Comparison of ENCODE assay signal across 20 cellular contexts in the genomic region with DNA sequence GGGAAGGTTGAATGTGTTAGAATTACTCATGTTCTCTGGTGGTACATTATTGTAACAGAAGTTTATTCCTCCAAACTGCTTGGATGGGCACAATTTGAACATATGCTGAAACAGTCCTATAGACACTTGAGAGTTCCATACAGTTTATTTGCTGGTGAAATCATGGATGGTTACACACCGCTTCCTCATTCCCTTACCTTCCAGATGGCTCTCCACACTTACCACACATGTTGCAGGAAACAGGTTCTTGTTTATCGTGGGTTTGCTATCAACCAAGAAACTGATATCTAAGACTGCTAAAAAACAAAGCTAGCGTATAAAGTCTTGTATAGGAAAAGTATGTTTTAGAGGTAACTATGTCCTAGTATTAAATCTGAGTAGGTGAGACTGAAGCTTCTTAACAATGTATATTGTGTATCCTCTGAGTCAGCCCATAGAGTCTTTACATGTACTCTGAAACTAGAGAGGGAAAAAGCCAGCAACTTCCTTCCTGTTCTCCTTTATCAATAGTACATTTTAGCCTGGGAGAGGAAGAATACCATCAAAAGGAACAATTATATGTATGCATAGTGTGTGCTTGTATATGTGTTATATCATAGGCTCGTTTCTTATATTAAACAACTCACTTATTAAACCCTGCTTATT.
"Had no signal": no experiment of that assay in that cellular context is flagged by ENCODE, and none has a peak within 500 bp of the region (broad histone marks: within the 10 kb centered on the region; RNA-seq: fewer than 3 reads in every experiment).

No MANE protein-coding gene starts in this region.

- H3K4me1 ChIP-seq: lower lobe of right lung, suprapubic skin had no signal

- FAIRE-seq: keratinocyte, small intestine had no signal

- H3K27me3 ChIP-seq: heart right ventricle, stomach, suprapubic skin had no signal

- DNase-seq: activated CD4-positive, alpha-beta T cell treated with anti-CD3 and anti-CD28 coated beads for 1 hour; activated CD4-positive, alpha-beta T cell treated with anti-CD3 and anti-CD28 coated beads, Interleukin-2, amount 50 U/mL, for 1 hour; activated naive CD4-positive, alpha-beta T cell; activated naive CD8-positive, alpha-beta T cell treated with anti-CD3 and anti-CD28 coated beads, Interleukin-2, amount 10 ng/mL, durations not matched to agents 7 days and 5 days; activated T-cell treated with anti-CD3 and anti-CD28 coated beads, Interleukin-2, amount 50 U/mL, for 24 hours; amygdala; cerebellar nuclear complex; heart right ventricle; lower lobe of right lung; naive thymus-derived CD4-positive, alpha-beta T cell; small intestine; stimulated activated CD4-positive, alpha-beta T cell treated with anti-CD3 and anti-CD28 coated beads, Interleukin-2, amount 100 ng/mL, for 24 hours; stomach; SW 1271; T-helper 17 cell; trophoblast cell had no signal

- H3K9me3 ChIP-seq: heart right ventricle, lower lobe of right lung, stomach, suprapubic skin had no signal

- H3K36me3 ChIP-seq: heart right ventricle, lower lobe of right lung, stomach, suprapubic skin had no signal

- H3K27ac ChIP-seq: epithelial cell of prostate, lower lobe of right lung, stomach, suprapubic skin had no signal

- H3K4me3 ChIP-seq: coronary artery, heart right ventricle, lower lobe of right lung, stomach, suprapubic skin had no signal
